Comparison of ENCODE assay signal across 1 cellular context in genomic region chr11:10205928-10206327, GRCh38.
TF ChIP-seq lines count a peak whose summit lies in the region.

No MANE protein-coding gene starts in this region.

TF ChIP-seq in H1, 55 proteins besides CTCF, POLR2A, EP300 and RAD21 (continued from another document):
- TF ChIP-seq CHD7 (IDR thresholded peaks at IDR 0.05; ENCODE audit: insufficient replicate concordance, low read length) (no peak), MAX (IDR thresholded peaks at IDR 0.05) (no peak), POLR2AphosphoS5 (IDR thresholded peaks at IDR 0.05; ENCODE audit: low read depth, low read length) (no peak), ATF2 (IDR thresholded peaks at IDR 0.05; ENCODE audit: low read length) (no peak), KDM5A (IDR thresholded peaks at IDR 0.05; ENCODE audit: low read length) (no peak), CBX8 (IDR thresholded peaks at IDR 0.05; ENCODE audit: borderline replicate concordance, low read depth, low read length) (no peak), EGR1 (IDR thresholded peaks at IDR 0.05; ENCODE audit: borderline replicate concordance, low read depth, low read length) (no peak), CREB1 (IDR thresholded peaks at IDR 0.05) (no peak), YY1 (IDR thresholded peaks at IDR 0.05; ENCODE audit: low read depth, low read length) (no peak), ASH2L (IDR thresholded peaks at IDR 0.05; ENCODE audit: low read length) (no peak), USF2 (IDR thresholded peaks at IDR 0.05; ENCODE audit: low read length) (no peak), RBBP5 (IDR thresholded peaks at IDR 0.05; ENCODE audit: borderline replicate concordance, low read depth, low read length) (no peak), CEBPB (IDR thresholded peaks at IDR 0.05; ENCODE audit: low read depth, low read length) (no peak), HDAC6 (IDR thresholded peaks at IDR 0.05; ENCODE audit: low read depth, low read length) (no peak)
